ENCODE assay signal across 11 cellular contexts in the genomic region with DNA sequence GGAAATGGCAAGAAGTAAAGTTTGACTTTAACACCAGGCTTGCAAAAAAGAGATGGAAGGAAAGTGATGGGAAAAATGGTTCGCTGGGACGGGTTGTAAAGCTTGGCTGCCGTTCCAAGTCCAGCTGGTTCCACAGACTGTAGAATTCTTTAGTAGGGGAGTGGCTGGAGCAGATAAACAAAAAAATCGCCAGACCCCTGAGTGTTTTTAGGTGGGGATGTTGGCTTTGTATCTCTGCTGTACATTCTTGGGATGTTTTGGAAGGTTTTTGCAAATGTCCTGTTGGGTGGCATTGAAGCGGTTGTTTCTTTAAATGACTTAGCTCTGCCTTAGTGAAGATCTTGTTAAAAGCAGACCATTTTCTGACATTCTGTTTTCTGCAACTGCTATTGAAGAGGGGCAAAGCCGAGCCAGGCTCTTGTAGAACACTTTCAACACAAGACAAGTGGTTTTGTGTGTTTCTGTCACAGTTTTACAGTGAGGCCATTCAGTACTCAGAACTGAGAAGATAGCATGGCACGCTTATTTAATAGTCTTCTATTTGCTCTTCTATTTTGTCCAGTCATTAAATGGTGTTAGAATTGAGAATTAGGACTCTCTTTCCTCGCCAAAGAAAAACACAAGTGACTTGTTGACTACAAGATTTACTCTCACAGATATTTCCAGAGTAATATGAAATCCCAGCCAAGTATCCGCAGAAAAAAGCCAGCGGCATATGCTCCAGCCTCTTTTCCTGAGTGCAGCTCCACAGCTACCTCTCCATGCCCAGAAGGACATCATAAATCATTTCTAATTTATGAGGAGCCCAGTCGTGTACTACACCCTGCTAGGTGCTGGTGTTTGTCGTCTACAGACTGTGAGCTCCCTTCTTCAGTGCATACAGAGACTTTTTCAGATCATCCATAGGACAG.
DNase-seq lines count a peak whose midpoint lies in the region; TF ChIP-seq lines count a peak whose summit lies in the region.
"Had no signal": no experiment of that assay in that cellular context is flagged by ENCODE, and none has a peak within 500 bp of the region (broad histone marks: within the 10 kb centered on the region; RNA-seq: fewer than 3 reads in every experiment).

No MANE protein-coding gene starts in this region.

- peak overlapping the region; percentile 97 for H3K27ac Mint-ChIP-seq in osteocyte (ENCODE audit: unreplicated experiment)
- no peak overlapping the region for H3K27ac Mint-ChIP-seq in glutamatergic neuron (ENCODE audit: unreplicated experiment)

- no peaks in the 10 kb centered on the region for H3K9me3 Mint-ChIP-seq in osteocyte (ENCODE audit: unreplicated experiment)
- no peaks in the 10 kb centered on the region for H3K9me3 Mint-ChIP-seq in glutamatergic neuron (ENCODE audit: unreplicated experiment)

- H3K4me3 ChIP-seq in AG10803 (ENCODE audit: low read length) (peak overlapping the region; percentile 10), fibroblast of villous mesenchyme (ENCODE audit: low read depth, low read length) (no peak overlapping the region)

- no peak for TF ChIP-seq CTCF in AG10803 (conservative IDR thresholded peaks at IDR 0.05; ENCODE audit: low read length)
- no peak for TF ChIP-seq CTCF in fibroblast of villous mesenchyme (IDR thresholded peaks at IDR 0.05; ENCODE audit: insufficient read depth, low read depth, low read length)
- no peak for TF ChIP-seq CTCF in osteocyte (IDR thresholded peaks at IDR 0.05)
- TF ChIP-seq CTCF in glutamatergic neuron (IDR thresholded peaks at IDR 0.05; ENCODE audit: partially characterized antibody, unreplicated experiment): no peak

- no peaks in the 10 kb centered on the region for H3K27me3 Mint-ChIP-seq in osteocyte (ENCODE audit: unreplicated experiment)
- H3K27me3 Mint-ChIP-seq in glutamatergic neuron (ENCODE audit: unreplicated experiment): peaks cover 2% of the 10 kb centered on the region
- H3K27me3 Mint-ChIP-seq: CD4-positive, CD25-positive, alpha-beta regulatory T cell had no signal

- DNase-seq in AG10803 (ENCODE audit: low read depth) (peak; percentile 57), NCI-H524 (lab: John Stamatoyannopoulos, UW) (peak; percentile 30 to 88), fibroblast of villous mesenchyme (ENCODE audit: low read depth) (peak; percentile 72), osteocyte (ENCODE audit: extremely low spot score, unreplicated experiment) (no peak), NCI-H1930 (lab: John Stamatoyannopoulos, UW) (no peak), NCI-H2196 (lab: John Stamatoyannopoulos, UW; ENCODE audit: unreplicated experiment) (no peak), glutamatergic neuron (no peak), retina (no peak)
- DNase-seq: activated effector memory CD4-positive, alpha-beta T cell treated with Interleukin-2 at 50 U/mL for 16 hours; CD4-positive, CD25-positive, alpha-beta regulatory T cell; SW 1271 had no signal

- H3K36me3 Mint-ChIP-seq in osteocyte (ENCODE audit: unreplicated experiment) (peaks cover 21% of the 10 kb centered on the region), glutamatergic neuron (ENCODE audit: unreplicated experiment) (no peaks in the 10 kb centered on the region)

- peak overlapping the region; percentile 57 for H3K4me3 Mint-ChIP-seq in osteocyte (ENCODE audit: unreplicated experiment)
- no peak overlapping the region for H3K4me3 Mint-ChIP-seq in glutamatergic neuron (ENCODE audit: unreplicated experiment)
- H3K4me3 Mint-ChIP-seq: CD4-positive, CD25-positive, alpha-beta regulatory T cell had no signal

- peaks cover 74% of the 10 kb centered on the region for H3K4me1 Mint-ChIP-seq in osteocyte (ENCODE audit: unreplicated experiment)
- peaks cover 20% of the 10 kb centered on the region for H3K4me1 Mint-ChIP-seq in glutamatergic neuron (ENCODE audit: low read depth, unreplicated experiment)

Comparison
In these comparisons a context has a peak if more than half of its experiments do, and no peak if none do; other contexts are left out.
1. DNase-seq: peak in AG10803 (single experiment), NCI-H524 (2 of 2) and fibroblast of villous mesenchyme (single experiment); none in osteocyte (single experiment), NCI-H1930 (0 of 2), NCI-H2196 (single experiment), glutamatergic neuron (single experiment) and retina (single experiment).